Comparison of ENCODE assay signal across 16 cellular contexts in the genomic region with DNA sequence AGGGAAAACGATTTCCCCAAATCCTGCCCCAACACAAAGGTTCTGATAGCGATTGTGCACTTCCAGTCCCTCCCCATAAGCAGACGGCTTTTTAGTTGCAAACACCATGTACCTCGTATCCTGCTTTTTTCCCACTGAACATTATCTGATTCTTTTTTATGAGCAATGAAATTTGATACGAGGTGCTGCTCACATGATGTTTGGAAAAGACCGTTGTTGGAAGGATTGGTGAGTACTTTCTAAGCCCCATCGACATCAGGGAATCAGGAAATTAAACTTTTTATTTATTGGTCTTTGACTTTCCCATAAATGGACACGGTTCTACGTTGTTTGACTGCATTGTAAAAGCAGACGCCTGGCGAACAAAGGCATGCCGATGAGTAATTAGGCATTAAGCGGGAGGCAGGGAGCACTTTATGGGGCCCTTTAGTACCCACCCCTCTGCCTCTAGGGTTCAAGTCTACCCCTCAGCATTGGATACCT. TPM values are rescaled to one million over a fixed set of nuclear protein-coding genes. Genes with fewer than 3 reads are reported as not detected.
DNase-seq lines count a peak whose midpoint lies in the region; ATAC-seq and TF ChIP-seq lines count a peak whose summit lies in the region.
"Had no signal": no experiment of that assay in that cellular context is flagged by ENCODE, and none has a peak within 500 bp of the region (broad histone marks: within the 10 kb centered on the region; RNA-seq: fewer than 3 reads in every experiment).

No MANE protein-coding gene starts in this region.

- peaks cover 35% of the 10 kb centered on the region for H3K4me1 ChIP-seq in A673 (ENCODE audit: insufficient read depth, low read length, poor library complexity, severe bottlenecking)
- H3K4me1 ChIP-seq in aorta (ENCODE audit: control insufficient read depth in 1 of 2, insufficient read depth in 2 of 2, low read length in 2 of 2) = no peaks in the 10 kb centered on the region
- H3K4me1 ChIP-seq in colonic mucosa = no peaks in the 10 kb centered on the region
- no peaks in the 10 kb centered on the region for H3K4me1 ChIP-seq in thyroid gland
- H3K4me1 ChIP-seq: adrenal gland had no signal

- H3K27me3 ChIP-seq in A673 (replicated peaks; ENCODE audit: insufficient read depth, low read depth, low read length, poor library complexity) (no peaks in the 10 kb centered on the region), aorta (ENCODE audit: control insufficient read depth in 1 of 2, insufficient read depth in 2 of 2, low read length in 1 of 2) (peaks cover 0 to 3% of the 10 kb centered on the region in 2 donors), colonic mucosa (no peaks in the 10 kb centered on the region), thyroid gland (no peaks in the 10 kb centered on the region)

- POLR2A ChIA-PET in A673 (lab: Charles Lee; ENCODE audit: low non-redundant PET) = no interaction called here

- 50% methylated on average over 13 of the region's 13 CpGs for WGBS in aorta, 2 donors
- WGBS in thyroid gland, 2 donors = 76% methylated on average over 13 of the region's 13 CpGs

- H3K27ac ChIP-seq in A673 (ENCODE audit: low read depth, low read length, poor library complexity, severe bottlenecking) (peak overlapping the region; percentile 47), aorta (ENCODE audit: low read depth in 1 of 2, low read length in 2 of 2) (no peak overlapping the region), colonic mucosa (no peak overlapping the region), thyroid gland (no peak overlapping the region)
- H3K27ac ChIP-seq: adrenal gland had no signal

- no TSS peak for BruUV-seq in A673 (replicated peaks; lab: Mats Ljungman, UMichigan)

- TF ChIP-seq POLR2A in thyroid gland (IDR thresholded peaks at IDR 0.05) = no peak

- intact Hi-C loops in A673 (cut with micrococcal nuclease; ENCODE audit: unreplicated experiment) = loop anchor here (5.0 kb wide), 1 partner anchor 64 kb away; no protein-coding TSS in a partner anchor
- intact Hi-C loops in aorta (cut with DNase I) = no loop called here
- intact Hi-C loops in colonic mucosa (cut with DNase I) = no loop called here
- intact Hi-C loops in thyroid gland (cut with DNase I) = no loop called here

- CTCF ChIA-PET in A673 (lab: Charles Lee) = no interaction called here

- DNase-seq in A673 (ENCODE audit: low spot score) = peak; percentile 78
- peak; percentile 40 for DNase-seq in HS-27A (ENCODE audit: low read depth)
- DNase-seq in NCI-H526 (lab: John Stamatoyannopoulos, UW) = peak; percentile 55 to 70
- DNase-seq in fibroblast of villous mesenchyme (ENCODE audit: low read depth) = peak; percentile 68
- DNase-seq in aorta = no peak
- DNase-seq in colonic mucosa = no peak
- no peak for DNase-seq in thyroid gland
- DNase-seq: activated CD8-positive, alpha-beta memory T cell treated with anti-CD3 and anti-CD28 coated beads, Interleukin-2, amount 50 U/mL, for 4 hours; adrenal gland; AML-193; effector memory CD4-positive, alpha-beta T cell; Karpas-422; substantia nigra had no signal

- TF ChIP-seq CTCF in A673 (conservative IDR thresholded peaks at IDR 0.05; ENCODE audit: low read depth, low read length) (no peak), fibroblast of villous mesenchyme (IDR thresholded peaks at IDR 0.05; ENCODE audit: insufficient read depth, low read depth, low read length) (no peak), colonic mucosa (IDR thresholded peaks at IDR 0.05) (no peak), thyroid gland (IDR thresholded peaks at IDR 0.05) (no peak)

- H3K9ac ChIP-seq in colonic mucosa (ENCODE audit: low read depth in 2 of 2, low read length in 2 of 2) = no peak overlapping the region

- H3K36me3 ChIP-seq in A673 (ENCODE audit: insufficient read depth, low read length, poor library complexity, severe bottlenecking) (no peaks in the 10 kb centered on the region), aorta (ENCODE audit: control insufficient read depth in 1 of 2, insufficient read depth in 2 of 2, low read length in 1 of 2) (no peaks in the 10 kb centered on the region), colonic mucosa (no peaks in the 10 kb centered on the region), thyroid gland (no peaks in the 10 kb centered on the region)
- H3K36me3 ChIP-seq: adrenal gland had no signal

- H3K9me3 ChIP-seq in A673 (ENCODE audit: low read depth, low read length, poor library complexity, severe bottlenecking) (no peaks in the 10 kb centered on the region), aorta (ENCODE audit: control insufficient read depth, low read length) (no peaks in the 10 kb centered on the region), colonic mucosa (no peaks in the 10 kb centered on the region), thyroid gland (no peaks in the 10 kb centered on the region)
- H3K9me3 ChIP-seq: adrenal gland had no signal

- H3K4me3 ChIP-seq in A673 (ENCODE audit: low read depth, low read length, poor library complexity, severe bottlenecking) (peak overlapping the region; percentile 16), fibroblast of villous mesenchyme (ENCODE audit: low read depth, low read length) (peak overlapping the region; percentile 15), aorta (ENCODE audit: low read length in 2 of 2) (no peak overlapping the region), colonic mucosa (no peak overlapping the region), thyroid gland (replicated peaks in 1 of 3) (no peak overlapping the region)
- H3K4me3 ChIP-seq: adrenal gland, GM23338 had no signal

- ATAC-seq in aorta (ENCODE audit: low FRiP score) (no peak), GM21360 (IDR thresholded peaks at IDR 0.05; ENCODE audit: unreplicated experiment) (no peak)
- ATAC-seq: GM23338 had no signal

RNA-seq across cellular contexts. Expression of gene TEX36, which starts 49.4 kb away (rescaled TPM):
- total RNA-seq in A673 (2021) (0.61 and 1.3 TPM in 2 replicates), fibroblast of villous mesenchyme (not detected in 2 replicates), aorta (not detected), colonic mucosa (not detected), thyroid gland (not detected)
- polyA plus RNA-seq in aorta = not detected
- total RNA-seq: adrenal gland, GM23338, pulmonary artery endothelial cell had no signal
- polyA plus RNA-seq: adrenal gland, GM23338 had no signal

Comparison
In these comparisons a context has a peak if more than half of its experiments do, and no peak if none do; other contexts are left out.
1. DNase-seq: peak in A673 (single experiment), HS-27A (single experiment), NCI-H526 (2 of 2) and fibroblast of villous mesenchyme (single experiment); none in aorta (0 of 2), colonic mucosa (single experiment) and thyroid gland (0 of 2).
2. H3K4me3 ChIP-seq: peak in A673 (single experiment) and fibroblast of villous mesenchyme (single experiment); none in aorta (0 of 2), colonic mucosa (single experiment) and thyroid gland (0 of 3).